18 cellular contexts compared by ENCODE assay signal in the genomic region with DNA sequence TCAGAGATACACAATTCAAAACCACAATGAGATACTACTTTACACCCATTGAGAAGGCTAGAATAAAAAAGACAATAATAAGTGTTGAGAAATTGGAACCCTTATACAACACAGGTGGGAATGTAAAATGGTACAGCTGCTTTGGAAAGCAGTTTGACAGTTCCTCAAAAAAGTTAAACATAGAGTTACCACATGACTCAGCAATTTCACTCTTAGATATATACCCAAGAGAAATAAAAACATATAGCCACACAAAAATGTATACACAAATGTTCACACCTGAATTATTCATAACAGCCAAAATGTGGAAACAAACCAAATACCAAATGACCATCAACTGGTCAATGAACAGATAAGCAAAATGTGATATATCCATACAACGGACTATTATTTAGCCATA.
DNase-seq lines count a peak whose midpoint lies in the region; ATAC-seq, FAIRE-seq and TF ChIP-seq lines count a peak whose summit lies in the region.
"Had no signal": no experiment of that assay in that cellular context is flagged by ENCODE, and none has a peak within 500 bp of the region (broad histone marks: within the 10 kb centered on the region; RNA-seq: fewer than 3 reads in every experiment).

No MANE protein-coding gene starts in this region.

- H3K9ac ChIP-seq in H1 (replicated peaks in 1 of 4; ENCODE audit: extremely low read depth in 1 of 4, low read depth in 3 of 4, low read length in 3 of 4) = no peak overlapping the region
- H3K9ac ChIP-seq: BLaER1 treated with 17β-estradiol and CSF1 and Interleukin-3, amounts not matched to agents 10 nM and 100 nM had no signal

- no peaks in the 10 kb centered on the region for H4K20me1 ChIP-seq in H1 (replicated peaks in 1 of 2; ENCODE audit: control insufficient read depth in 1 of 2, insufficient read depth in 2 of 2, low read length in 2 of 2)
- H4K20me1 ChIP-seq: BLaER1 treated with 17β-estradiol and CSF1 and Interleukin-3, amounts not matched to agents 10 nM and 100 nM had no signal

- no peak for FAIRE-seq in H1 (lab: Jason Lieb, UNC)

- H3K4me1 Mint-ChIP-seq in MCF 10A (ENCODE audit: insufficient read depth, unreplicated experiment) = peaks cover 29% of the 10 kb centered on the region
- H3K4me1 Mint-ChIP-seq: B cell, GM23338 had no signal

- H4K91ac ChIP-seq in H1 (replicated peaks; ENCODE audit: insufficient read length, low read length) = no peak overlapping the region

- H4K8ac ChIP-seq in H1 (ENCODE audit: extremely low read depth, insufficient read depth, low read length) = no peak overlapping the region

- no peaks in the 10 kb centered on the region for H3K79me1 ChIP-seq in H1 (ENCODE audit: low read depth, low read length)

- POLR2A ChIA-PET in MCF 10A (lab: Yijun Ruan, JAX) = no interaction called here
- POLR2A ChIA-PET in H1 (lab: Charles Lee; ENCODE audit: partially characterized antibody) = no interaction called here

- no peak overlapping the region for H3K27ac ChIP-seq in breast epithelium
- peak overlapping the region; percentile 90 for H3K27ac ChIP-seq in RWPE2 (ENCODE audit: poor library complexity, severe bottlenecking)
- no peak overlapping the region for H3K27ac ChIP-seq in H1 (ENCODE audit: low read depth, low read length)
- H3K27ac ChIP-seq: BLaER1 treated with 17β-estradiol and CSF1 and Interleukin-3, amounts not matched to agents 10 nM and 100 nM had no signal

- no TSS peak for BruUV-seq in MCF 10A (replicated peaks; lab: Mats Ljungman, UMichigan)

- TF ChIP-seq POLR2A in breast epithelium (IDR thresholded peaks at IDR 0.05) = no peak
- no peak for TF ChIP-seq POLR2A in H1 (IDR thresholded peaks at IDR 0.05; ENCODE audit: control extremely low read depth in 1 of 2, low read depth in 2 of 2, low read length in 2 of 2)

- ATAC-seq in RWPE2 (ENCODE audit: low read depth) (no peak), HG02970 (IDR thresholded peaks at IDR 0.05; ENCODE audit: low FRiP score, unreplicated experiment) (no peak)
- ATAC-seq: CD8-positive, alpha-beta T cell; GM23338; HCT116 had no signal

- H2BK15ac ChIP-seq in H1 (ENCODE audit: low read length) = no peak overlapping the region

- TF ChIP-seq RAD21 in H1 (IDR thresholded peaks at IDR 0.05 in 1 of 2, conservative IDR thresholded peaks at IDR 0.05 in 1 of 2; ENCODE audit: low read depth in 2 of 2, low read length in 2 of 2) = no peak

- H3K27me3 ChIP-seq in breast epithelium (no peaks in the 10 kb centered on the region), RWPE2 (ENCODE audit: insufficient read depth, poor library complexity, severe bottlenecking) (no peaks in the 10 kb centered on the region), H1 (replicated peaks in 1 of 4; ENCODE audit: control insufficient read depth in 3 of 4, extremely low read depth in 1 of 4, insufficient read depth in 3 of 4, low read length in 3 of 4) (no peaks in the 10 kb centered on the region)
- H3K27me3 ChIP-seq: BLaER1 treated with 17β-estradiol and CSF1 and Interleukin-3, amounts not matched to agents 10 nM and 100 nM had no signal

- WGBS in H1 (ENCODE audit: extremely low coverage in 1 of 2, insufficient coverage in 1 of 2, insufficient read length in 1 of 2, insufficient replicate concordance in 2 of 2, low coverage in 1 of 2, low lambda C conversion rate in 2 of 2, missing lambda C conversion rate in 1 of 2), 2 experiments = 77% methylated on average over 1 of the region's 1 CpG; no CpG with 5 or more reads in 1 of the 2 experiments

- no peak overlapping the region for H2BK5ac ChIP-seq in H1 (ENCODE audit: low read depth, low read length)

- TF ChIP-seq EP300 in H1 (IDR thresholded peaks at IDR 0.05; ENCODE audit: borderline replicate concordance in 1 of 2, low read depth in 2 of 2, low read length in 2 of 2) = no peak

- H3K36me3 ChIP-seq in breast epithelium (no peaks in the 10 kb centered on the region), RWPE2 (ENCODE audit: low read depth) (no peaks in the 10 kb centered on the region), H1 (ENCODE audit: control insufficient read depth in 2 of 4, insufficient read depth in 4 of 4, low read length in 3 of 4) (no peaks in the 10 kb centered on the region)
- H3K36me3 ChIP-seq: BLaER1 treated with 17β-estradiol and CSF1 and Interleukin-3, amounts not matched to agents 10 nM and 100 nM had no signal

- no peaks in the 10 kb centered on the region for H3K9me3 Mint-ChIP-seq in MCF 10A (ENCODE audit: unreplicated experiment)
- H3K9me3 Mint-ChIP-seq: CD8-positive, alpha-beta T cell; GM23338; HFFc6 had no signal

- H3K14ac ChIP-seq in H1 (ENCODE audit: insufficient read length) = no peak overlapping the region

- H3K27me3 Mint-ChIP-seq in MCF 10A (ENCODE audit: insufficient read depth, unreplicated experiment) = no peaks in the 10 kb centered on the region

- no peak overlapping the region for H2BK12ac ChIP-seq in H1 (ENCODE audit: low read depth, low read length)

- no peak overlapping the region for H3K18ac ChIP-seq in H1 (ENCODE audit: extremely low read depth, low read length)

- peak overlapping the region; percentile 1 for H3K27ac Mint-ChIP-seq in MCF 10A (ENCODE audit: low read depth, unreplicated experiment)
- H3K27ac Mint-ChIP-seq: B cell; CD8-positive, alpha-beta T cell; GM23338 had no signal

- no peaks in the 10 kb centered on the region for H3K36me3 Mint-ChIP-seq in MCF 10A (ENCODE audit: insufficient read depth, unreplicated experiment)

- no peak overlapping the region for H4K5ac ChIP-seq in H1 (ENCODE audit: insufficient read length, low read depth, low read length)

- H3K23me2 ChIP-seq in H1 (ENCODE audit: low read depth, low read length) = no peaks in the 10 kb centered on the region

- H2AK5ac ChIP-seq in H1 (ENCODE audit: low read depth, low read length) = no peak overlapping the region

- H2BK120ac ChIP-seq in H1 (replicated peaks; ENCODE audit: low read depth, low read length) = no peak overlapping the region

- DNase-seq in MCF 10A (ENCODE audit: unreplicated experiment) = no peak
- no peak for DNase-seq in breast epithelium (ENCODE audit: low spot score in 2 of 2)
- DNase-seq in RWPE2 (ENCODE audit: low spot score) = no peak
- DNase-seq in H1 (ENCODE audit: low read depth in 1 of 2, low spot score in 2 of 2) = no peak
- DNase-seq in posterior vena cava (ENCODE audit: low spot score) = no peak
- no peak for DNase-seq in NCI-H774 (lab: John Stamatoyannopoulos, UW)
- DNase-seq: 8988T; Calu3; CD8-positive, alpha-beta T cell; DMS79 treated with DMSO at 0.1 percent for 48 hours; GF-D8; H7; HFFc6 had no signal

- H2AFZ ChIP-seq in H1 (ENCODE audit: low read length) = no peak overlapping the region
- H2AFZ ChIP-seq: GM23338 had no signal

- no peaks in the 10 kb centered on the region for H3K4me1 ChIP-seq in breast epithelium
- peaks cover 20% of the 10 kb centered on the region for H3K4me1 ChIP-seq in RWPE2 (ENCODE audit: insufficient read depth, poor library complexity, severe bottlenecking)
- H3K4me1 ChIP-seq in H1 (replicated peaks in 1 of 4; ENCODE audit: control insufficient read depth in 3 of 4, insufficient read depth in 4 of 4, low read length in 3 of 4) = no peaks in the 10 kb centered on the region

- no peak overlapping the region for H3K4me3 ChIP-seq in breast epithelium
- no peak overlapping the region for H3K4me3 ChIP-seq in RWPE2 (ENCODE audit: severe bottlenecking)
- H3K4me3 ChIP-seq in H1 (ENCODE audit: extremely low read depth in 1 of 4, insufficient read depth in 2 of 4, low read depth in 3 of 4, low read length in 4 of 4) = no peak overlapping the region
- H3K4me3 ChIP-seq: BLaER1 treated with 17β-estradiol and CSF1 and Interleukin-3, amounts not matched to agents 10 nM and 100 nM; GM23338 had no signal

- H3K9me3 ChIP-seq in breast epithelium = no peaks in the 10 kb centered on the region
- H3K9me3 ChIP-seq in RWPE2 (ENCODE audit: severe bottlenecking) = no peaks in the 10 kb centered on the region
- no peaks in the 10 kb centered on the region for H3K9me3 ChIP-seq in H1 (ENCODE audit: insufficient read depth in 2 of 2, low read depth in 1 of 2, low read length in 1 of 2)
- H3K9me3 ChIP-seq: BLaER1 treated with 17β-estradiol and CSF1 and Interleukin-3, amounts not matched to agents 10 nM and 100 nM had no signal

- no peak overlapping the region for H3K56ac ChIP-seq in H1 (replicated peaks; ENCODE audit: insufficient read length, low read depth, low read length)

- CTCF ChIA-PET in MCF 10A (lab: Yijun Ruan, JAX) = no interaction called here
- CTCF ChIA-PET in H1 (lab: Charles Lee; ENCODE audit: partially characterized antibody) = interaction anchor here (0.6 kb wide), 1 partner anchor 1031 kb away, joined by 3 read pairs; no protein-coding TSS in a partner anchor

- intact Hi-C loops in MCF 10A (cut with micrococcal nuclease) (no loop called here), breast epithelium (cut with DNase I; ENCODE audit: low total_unique reads) (no loop called here), posterior vena cava (cut with DNase I) (no loop called here)

- H3K4ac ChIP-seq in H1 (replicated peaks; ENCODE audit: insufficient read length, low read depth, low read length) = no peak overlapping the region

- H3K79me2 ChIP-seq in H1 (ENCODE audit: control insufficient read depth in 1 of 2, insufficient read depth in 2 of 2, low read length in 2 of 2) = no peaks in the 10 kb centered on the region

- H2BK20ac ChIP-seq in H1 (ENCODE audit: low read length) = no peak overlapping the region

- H3K4me3 Mint-ChIP-seq in MCF 10A (ENCODE audit: unreplicated experiment) = no peak overlapping the region
- H3K4me3 Mint-ChIP-seq: B cell; CD8-positive, alpha-beta T cell; GM23338 had no signal

- no peak overlapping the region for H3K23ac ChIP-seq in H1 (ENCODE audit: insufficient read length)

- TF ChIP-seq CTCF in MCF 10A (IDR thresholded peaks at IDR 0.05; ENCODE audit: unreplicated experiment) (no peak), breast epithelium (IDR thresholded peaks at IDR 0.05) (no peak), RWPE2 (IDR thresholded peaks at IDR 0.05; ENCODE audit: poor library complexity, severe bottlenecking) (no peak), H1 (IDR thresholded peaks at IDR 0.05; ENCODE audit: control extremely low read depth in 1 of 3, insufficient read depth in 1 of 3, low read depth in 1 of 3, low read length in 3 of 3) (no peak)

- no peak overlapping the region for H3K4me2 ChIP-seq in H1 (ENCODE audit: insufficient read depth in 1 of 2, low read depth in 2 of 2, low read length in 2 of 2)
- H3K4me2 ChIP-seq: BLaER1 treated with 17β-estradiol and CSF1 and Interleukin-3, amounts not matched to agents 10 nM and 100 nM; GM23338 had no signal

TF ChIP-seq in H1, 55 proteins besides CTCF, POLR2A, EP300 and RAD21:
- TF ChIP-seq BACH1 (IDR thresholded peaks at IDR 0.05; ENCODE audit: low read length) (peak; percentile 15; the same call in 1 of the 2 replicates), SP4 (IDR thresholded peaks at IDR 0.05; ENCODE audit: low read length) (no peak), MAFK (IDR thresholded peaks at IDR 0.05; ENCODE audit: low read depth, low read length) (peak; percentile 35; the same call in 1 of the 2 replicates)
